ENCODE assay signal across 18 cellular contexts in the genomic region with DNA sequence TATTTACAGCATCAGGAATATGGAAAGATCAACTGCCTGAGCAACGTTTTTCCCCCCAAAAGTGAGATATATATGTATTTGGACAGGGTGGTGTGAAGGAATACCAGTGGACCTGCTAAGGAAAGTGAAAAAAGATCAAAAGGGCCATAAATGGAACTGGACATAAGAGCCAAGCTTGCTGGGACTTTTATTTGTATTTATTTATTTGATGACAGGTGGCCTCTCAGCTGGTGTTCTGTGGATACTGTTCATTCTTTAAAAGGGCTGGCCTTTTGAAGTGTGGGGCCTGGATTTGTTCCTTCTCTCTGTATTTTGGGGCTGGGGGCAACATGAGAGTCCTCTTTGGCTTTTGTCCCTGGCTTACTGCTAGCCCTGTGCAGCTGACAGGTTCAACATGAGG.
"Had no signal": no experiment of that assay in that cellular context is flagged by ENCODE, and none has a peak within 500 bp of the region (broad histone marks: within the 10 kb centered on the region; RNA-seq: fewer than 3 reads in every experiment).

No MANE protein-coding gene starts in this region.

- H3K4me1 ChIP-seq: esophagus muscularis mucosa, gastroesophageal sphincter, heart left ventricle, left lung, lower lobe of right lung had no signal

- H3K27ac Mint-ChIP-seq: mesothelial cell of epicardium; naive thymus-derived CD4-positive, alpha-beta T cell had no signal

- ATAC-seq: foreskin keratinocyte; gastroesophageal sphincter; heart left ventricle; left cardiac atrium; left lung; left ventricle myocardium superior; lower lobe of right lung; mucosa of descending colon; naive thymus-derived CD4-positive, alpha-beta T cell had no signal

- H3K36me3 ChIP-seq: esophagus muscularis mucosa, gastroesophageal sphincter, heart left ventricle, left lung, lower lobe of right lung had no signal

- H3K9me3 ChIP-seq: left lung, lower lobe of right lung, mucosa of descending colon had no signal

- H3K4me3 ChIP-seq: coronary artery, dorsolateral prefrontal cortex, esophagus muscularis mucosa, gastroesophageal sphincter, heart left ventricle, left lung, lower lobe of right lung, mucosa of descending colon had no signal

- H3K36me3 Mint-ChIP-seq: mesothelial cell of epicardium; naive thymus-derived CD4-positive, alpha-beta T cell had no signal

- H3K9me3 Mint-ChIP-seq: mesothelial cell of epicardium had no signal

- H3K4me1 Mint-ChIP-seq: mesothelial cell of epicardium; naive thymus-derived CD4-positive, alpha-beta T cell had no signal

- DNase-seq: dermis blood vessel endothelial cell; effector CD4-positive, alpha-beta T cell; effector memory CD4-positive, alpha-beta T cell; foreskin keratinocyte; heart left ventricle; hippocampal formation; left cardiac atrium; left lung; left ventricle myocardium superior; lower lobe of right lung; mesenchymal stem cell; mucosa of descending colon; naive thymus-derived CD4-positive, alpha-beta T cell had no signal

- H3K27me3 ChIP-seq: foreskin keratinocyte had no signal

- H3K4me3 Mint-ChIP-seq: mesothelial cell of epicardium; naive thymus-derived CD4-positive, alpha-beta T cell had no signal

- H3K27ac ChIP-seq: coronary artery, esophagus muscularis mucosa, foreskin keratinocyte, gastroesophageal sphincter, heart left ventricle, left lung, lower lobe of right lung had no signal
